In genomic region chr6:47033029-47033796, GRCh38 we compare ENCODE assay signal across 1 cellular context.
TF ChIP-seq lines count a peak whose summit lies in the region.

No MANE protein-coding gene starts in this region.

TF ChIP-seq in GM23338, 12 proteins besides CTCF, POLR2A, EP300 and RAD21 (continued from another document):
- TF ChIP-seq ZNF462 (CRISPR knock-in tag; IDR thresholded peaks at IDR 0.05) (no peak), ETS1 (IDR thresholded peaks at IDR 0.05) (no peak), CREB1 (CRISPR knock-in tag; IDR thresholded peaks at IDR 0.05; ENCODE audit: low read depth) (no peak)
